In genomic region chr2:285506-285905, GRCh38 we compare ENCODE assay signal across 14 cellular contexts. TPM values are rescaled to one million over a fixed set of nuclear protein-coding genes. Genes with fewer than 3 reads are reported as not detected.
DNase-seq lines count a peak whose midpoint lies in the region; ATAC-seq, FAIRE-seq and TF ChIP-seq lines count a peak whose summit lies in the region.
"Had no signal": no experiment of that assay in that cellular context is flagged by ENCODE, and none has a peak within 500 bp of the region (broad histone marks: within the 10 kb centered on the region; RNA-seq: fewer than 3 reads in every experiment).

No MANE protein-coding gene starts in this region.

- peak overlapping the region; percentile 1 for H3K9ac ChIP-seq in adipocyte (ENCODE audit: low read length)

- H3K27ac ChIP-seq in gastroesophageal sphincter = no peak overlapping the region

- no peak for FAIRE-seq in D721Med (lab: Jason Lieb, UNC)
- FAIRE-seq: HepG2, islet of Langerhans had no signal

- H3K36me3 ChIP-seq in adipocyte (ENCODE audit: control insufficient read depth, insufficient read depth, low read length, severe bottlenecking) (peaks cover 18% of the 10 kb centered on the region), gastroesophageal sphincter (peaks cover 0 to 34% of the 10 kb centered on the region in 2 donors)

- ATAC-seq in gastroesophageal sphincter = peak; percentile 23
- ATAC-seq: HepG2; stimulated activated naive B cell treated with anti-CD40 and anti-IgM and Interleukin-4, amounts not matched to agents 10 μg/mL and 1 μg/mL and 100 μg/mL, for 72 hours had no signal

- H3K4me1 ChIP-seq in adipocyte (ENCODE audit: control insufficient read depth, insufficient read depth, low read length) = peaks cover 24% of the 10 kb centered on the region
- H3K4me1 ChIP-seq in gastroesophageal sphincter = peaks cover 4 to 35% (median 12%) of the 10 kb centered on the region in 3 donors

- DNase-seq in GM04503 (ENCODE audit: low read depth) = peak; percentile 70
- peak; percentile 74 for DNase-seq in adipocyte (ENCODE audit: low read depth)
- peak; percentile 43 for DNase-seq in stromal cell of bone marrow (ENCODE audit: low read depth)
- DNase-seq in NCI-H510A treated with DMSO at 0.1 percent for 48 hours (lab: John Stamatoyannopoulos, UW) = no peak
- no peak for DNase-seq in D721Med (ENCODE audit: insufficient read length, low spot score)
- no peak for DNase-seq in NCI-H526 (lab: John Stamatoyannopoulos, UW)
- DNase-seq: activated naive CD4-positive, alpha-beta T cell treated with Interleukin-2 at 50 U/mL for 16 hours; effector memory CD4-positive, alpha-beta T cell; NCI-H187; stimulated activated naive B cell treated with anti-CD40 and anti-IgM and Interleukin-4, amounts not matched to agents 10 μg/mL and 1 μg/mL and 100 μg/mL, for 72 hours had no signal

- TF ChIP-seq POLR2A in gastroesophageal sphincter (IDR thresholded peaks at IDR 0.05) = no peak

- no peak for TF ChIP-seq CTCF in gastroesophageal sphincter (IDR thresholded peaks at IDR 0.05)
- TF ChIP-seq CTCF in D721Med (IDR thresholded peaks at IDR 0.05; ENCODE audit: insufficient read depth, missing control alignments) = no peak

- H3K4me3 ChIP-seq in adipocyte (ENCODE audit: low read length) (no peak overlapping the region), gastroesophageal sphincter (no peak overlapping the region)

- 50 to 77% methylated on average over 1 of the region's 1 CpG for WGBS in gastroesophageal sphincter (ENCODE audit: low coverage in 1 of 2), 2 donors

- H3K27me3 ChIP-seq in adipocyte (replicated peaks; ENCODE audit: control insufficient read depth, insufficient read depth, low read length) (no peaks in the 10 kb centered on the region), gastroesophageal sphincter (peaks cover 43% of the 10 kb centered on the region)

- H3K9me3 ChIP-seq in adipocyte (ENCODE audit: control insufficient read depth, low read length) (no peaks in the 10 kb centered on the region), gastroesophageal sphincter (no peaks in the 10 kb centered on the region)

- no peak for TF ChIP-seq EP300 in gastroesophageal sphincter (IDR thresholded peaks at IDR 0.05)

RNA-seq across cellular contexts. Expression of gene ALKAL2, which starts 2.4 kb away (rescaled TPM):
- total RNA-seq in gastroesophageal sphincter = 10 to 100 TPM in 1 of 4 donors, under 1 TPM in 2, not detected in 1; 0.30 to 15.9 (median 0.89) TPM
- total RNA-seq: G401 had no signal

RNA-seq across cellular contexts. Expression of gene ACP1, which starts 20.8 kb away (rescaled TPM):
- total RNA-seq in gastroesophageal sphincter = 100 to 1,000 TPM in 1 of 4 donors, 10 to 100 TPM in 3; 79.5 to 115 (median 82.0) TPM

RNA-seq across cellular contexts. Expression of gene SH3YL1, which starts 21.7 kb away (rescaled TPM):
- 10 to 100 TPM; 14.9 to 31.4 (median 26.7) TPM for total RNA-seq in gastroesophageal sphincter

Comparison
In these comparisons a context has a peak if more than half of its experiments do, and no peak if none do; other contexts are left out.
1. DNase-seq: peak in GM04503 (single experiment), adipocyte (single experiment) and stromal cell of bone marrow (single experiment); none in NCI-H510A treated with DMSO at 0.1 percent for 48 hours (single experiment), D721Med (single experiment) and NCI-H526 (0 of 2).